Comparison of ENCODE assay signal across 22 cellular contexts in genomic region chr12:32069071-32069470, GRCh38. TPM values are rescaled to one million over a fixed set of nuclear protein-coding genes. Genes with fewer than 3 reads are reported as not detected.
A peak's percentile ranks its signal among the peaks of the same experiment; 100 is the strongest.
DNase-seq lines count a peak whose midpoint lies in the region; FAIRE-seq and TF ChIP-seq lines count a peak whose summit lies in the region.
"Had no signal": no experiment of that assay in that cellular context is flagged by ENCODE, and none has a peak within 500 bp of the region (broad histone marks: within the 10 kb centered on the region; RNA-seq: fewer than 3 reads in every experiment).

No MANE protein-coding gene starts in this region.

- H3K4me1 ChIP-seq in sigmoid colon, result no peaks in the 10 kb centered on the region
- H3K4me1 ChIP-seq: ascending aorta, HAP-1 had no signal

- no peak for TF ChIP-seq EP300 in sigmoid colon (IDR thresholded peaks at IDR 0.05)

- 22 to 68% methylated on average over 3 of the region's 3 CpGs for WGBS in sigmoid colon, 2 donors

- H3K9me3 ChIP-seq in WERI-Rb-1 (ENCODE audit: severe bottlenecking) (peaks cover 6% of the 10 kb centered on the region), sigmoid colon (no peaks in the 10 kb centered on the region)
- H3K9me3 ChIP-seq: ascending aorta, HAP-1 had no signal

- H3K36me3 ChIP-seq in WERI-Rb-1, result no peaks in the 10 kb centered on the region
- H3K36me3 ChIP-seq in sigmoid colon, result no peaks in the 10 kb centered on the region
- H3K36me3 ChIP-seq: ascending aorta, HAP-1 had no signal

- TF ChIP-seq CTCF in WERI-Rb-1 (IDR thresholded peaks at IDR 0.05; ENCODE audit: low read depth, low read length) (no peak), sigmoid colon (IDR thresholded peaks at IDR 0.05) (no peak)

- FAIRE-seq in islet of Langerhans (lab: Jason Lieb, UNC), result peak; percentile 72
- FAIRE-seq: keratinocyte had no signal

- DNase-seq in Daoy (ENCODE audit: low read depth) (peak; percentile 10), WERI-Rb-1 (no peak), pulmonary artery endothelial cell (ENCODE audit: low read depth, low spot score) (peak; percentile 13), sigmoid colon (no peak), NCI-H446 (lab: John Stamatoyannopoulos, UW) (no peak), amygdala (lab: John Stamatoyannopoulos, UW) (no peak)
- DNase-seq in activated naive CD4-positive, alpha-beta T cell (lab: John Stamatoyannopoulos, UW), result no peak
- DNase-seq: activated CD4-positive, alpha-beta T cell treated with anti-CD3 and anti-CD28 coated beads for 4 hours; activated naive CD4-positive, alpha-beta T cell treated with anti-CD3 and anti-CD28 coated beads, Interleukin-2, amount 50 U/mL, for 16 hours; activated T-cell treated with anti-CD3 and anti-CD28 coated beads, Interleukin-2, amount 50 U/mL, for 72 hours; EL; hippocampal formation; naive thymus-derived CD8-positive, alpha-beta T cell; NCI-H1105; NCI-H2081 treated with DMSO at 0.1 percent for 48 hours; posterior cingulate gyrus; stimulated activated CD4-positive, alpha-beta T cell treated with anti-CD3 and anti-CD28 coated beads, Interleukin-4, amount 100 ng/mL, for 1 hour; stimulated activated naive CD8-positive, alpha-beta T cell treated with anti-CD3 and anti-CD28 coated beads, Interleukin-15, amount 100 ng/mL, for 72 hours had no signal

- peak overlapping the region; percentile 38 for H3K27ac ChIP-seq in WERI-Rb-1
- H3K27ac ChIP-seq in sigmoid colon, result no peak overlapping the region
- H3K27ac ChIP-seq: ascending aorta had no signal

- intact Hi-C loops in sigmoid colon (cut with DNase I), result no loop called here

- H3K4me3 ChIP-seq in WERI-Rb-1 (ENCODE audit: low read depth, low read length), result no peak overlapping the region
- no peak overlapping the region for H3K4me3 ChIP-seq in sigmoid colon
- H3K4me3 ChIP-seq: ascending aorta, HAP-1 had no signal

- no peak for TF ChIP-seq POLR2A in sigmoid colon (IDR thresholded peaks at IDR 0.05)

- no peaks in the 10 kb centered on the region for H3K27me3 ChIP-seq in WERI-Rb-1 (ENCODE audit: insufficient read depth, low read depth, severe bottlenecking)
- H3K27me3 ChIP-seq in sigmoid colon, result no peaks in the 10 kb centered on the region
- H3K27me3 ChIP-seq: ascending aorta had no signal

RNA-seq across cellular contexts. Expression of gene BICD1, which starts 37.6 kb away (rescaled TPM):
- total RNA-seq in Daoy (2014; rRNA removed; shearing (Covaris generic)), result 7.3 and 14.2 TPM in 2 replicates
- total RNA-seq in pulmonary artery endothelial cell, result 8.2 and 13.9 TPM in 2 replicates
- total RNA-seq in sigmoid colon, result 10 to 100 TPM in 3 of 4 donors, 1 to 10 TPM in 1; 9.4 to 16.0 (median 12.0) TPM
- 1 to 10 TPM in 1 of 3 donors, under 1 TPM in 2; 0.60 to 5.8 (median 0.69) TPM for polyA plus RNA-seq in sigmoid colon

Comparison
In these comparisons a context has a peak if more than half of its experiments do, and no peak if none do; other contexts are left out.
1. DNase-seq: peak in Daoy (single experiment) and pulmonary artery endothelial cell (single experiment); none in WERI-Rb-1 (single experiment), sigmoid colon (single experiment), activated naive CD4-positive, alpha-beta T cell (0 of 4), NCI-H446 (0 of 2) and amygdala (0 of 56).